ENCODE assay signal across 18 cellular contexts in the genomic region with DNA sequence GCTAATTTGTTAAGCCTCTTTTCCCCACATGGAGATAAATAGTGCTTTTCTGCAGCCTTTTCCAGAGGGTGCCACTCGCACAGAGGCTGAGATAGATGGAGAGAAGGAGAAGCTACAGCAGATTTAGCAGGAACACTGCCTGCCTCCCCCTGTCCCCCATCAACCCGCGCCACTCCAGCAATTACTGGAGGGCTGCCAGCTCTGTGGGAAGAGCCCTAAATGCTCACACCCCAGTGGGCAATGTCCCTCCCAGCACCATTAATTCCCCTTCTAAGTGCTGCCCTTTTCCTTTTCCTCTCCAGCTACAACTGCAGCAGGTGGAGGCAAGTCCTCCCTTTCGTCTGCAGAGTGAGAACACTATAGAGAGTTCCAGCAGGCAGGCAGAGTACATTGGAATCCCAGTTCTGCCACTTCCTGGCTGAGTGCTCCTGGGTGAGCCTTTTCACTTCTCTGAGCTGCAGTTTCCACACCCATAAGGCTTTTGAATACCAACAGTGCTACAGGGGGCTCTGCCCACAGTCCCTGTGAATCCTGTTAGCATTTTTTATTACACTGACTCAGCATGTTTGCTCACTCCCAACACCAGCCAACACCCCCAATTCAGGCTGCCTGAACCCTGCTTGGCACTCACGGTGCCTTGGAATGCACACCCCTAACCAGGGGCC.
A peak's percentile ranks its signal among the peaks of the same experiment; 100 is the strongest.
DNase-seq lines count a peak whose midpoint lies in the region; ATAC-seq and TF ChIP-seq lines count a peak whose summit lies in the region.
"Had no signal": no experiment of that assay in that cellular context is flagged by ENCODE, and none has a peak within 500 bp of the region (broad histone marks: within the 10 kb centered on the region; RNA-seq: fewer than 3 reads in every experiment).

No MANE protein-coding gene starts in this region.

- peaks cover 0 to 14% (median 2%) of the 10 kb centered on the region in 5 donors for H3K27me3 Mint-ChIP-seq in naive thymus-derived CD8-positive, alpha-beta T cell
- H3K27me3 Mint-ChIP-seq: activated naive CD8-positive, alpha-beta T cell treated with anti-CD3 and anti-CD28 coated beads for 36 hours; stimulated activated naive CD8-positive, alpha-beta T cell treated with anti-CD3 and anti-CD28 coated beads, Interleukin-15, Interleukin-2, amounts not matched to agents 100 ng/mL and 50 ng/mL, for 24 hours had no signal

- no peak overlapping the region for H3K9ac ChIP-seq in smooth muscle cell (ENCODE audit: low read depth)

- H3K4me1 ChIP-seq in smooth muscle cell (ENCODE audit: low read depth), result peaks cover 7% of the 10 kb centered on the region

- H3K27ac Mint-ChIP-seq in naive thymus-derived CD8-positive, alpha-beta T cell, result no peak overlapping the region
- H3K27ac Mint-ChIP-seq: activated naive CD8-positive, alpha-beta T cell treated with anti-CD3 and anti-CD28 coated beads for 36 hours; activated T-cell treated with anti-CD3 and anti-CD28 coated beads, Interleukin-2, amount 50 U/mL, for 24 hours; effector memory CD8-positive, alpha-beta T cell; stimulated activated naive CD8-positive, alpha-beta T cell treated with anti-CD3 and anti-CD28 coated beads, Interleukin-15, Interleukin-2, amounts not matched to agents 100 ng/mL and 50 ng/mL, for 24 hours had no signal

- ATAC-seq in naive thymus-derived CD8-positive, alpha-beta T cell, result no peak
- no peak for ATAC-seq in GM18517 (IDR thresholded peaks at IDR 0.05; ENCODE audit: unreplicated experiment)
- ATAC-seq: effector memory CD8-positive, alpha-beta T cell; PC-3 had no signal

- H3K36me3 Mint-ChIP-seq in naive thymus-derived CD8-positive, alpha-beta T cell, result no peaks in the 10 kb centered on the region
- H3K36me3 Mint-ChIP-seq: activated naive CD8-positive, alpha-beta T cell treated with anti-CD3 and anti-CD28 coated beads for 36 hours had no signal

- POLR2A ChIA-PET in naive thymus-derived CD8-positive, alpha-beta T cell (lab: Charles Lee), result no interaction called here

- no peak overlapping the region for H3K4me3 ChIP-seq in smooth muscle cell
- H3K4me3 ChIP-seq: left ventricle myocardium inferior, SK-N-MC had no signal

- DNase-seq in NCI-H510A treated with DMSO at 0.1 percent for 48 hours (lab: John Stamatoyannopoulos, UW) (peak; percentile 28), NCI-H510A (lab: John Stamatoyannopoulos, UW) (no peak), NCI-H2081 (lab: John Stamatoyannopoulos, UW) (peak; percentile 45 to 78), cerebellar cortex (ENCODE audit: low spot score) (peak; percentile 5), smooth muscle cell (lab: John Stamatoyannopoulos, UW; ENCODE audit: unreplicated experiment) (no peak), HPDE6-E6E7 (ENCODE audit: extremely low spot score) (no peak)
- no peak for DNase-seq in naive thymus-derived CD8-positive, alpha-beta T cell
- DNase-seq: activated CD4-positive, alpha-beta T cell treated with anti-CD3 and anti-CD28 coated beads for 48 hours; activated naive CD8-positive, alpha-beta T cell treated with anti-CD3 and anti-CD28 coated beads for 36 hours; activated T-cell treated with anti-CD3 and anti-CD28 coated beads, Interleukin-2, amount 50 U/mL, for 24 hours; effector memory CD8-positive, alpha-beta T cell; left ventricle myocardium inferior; NCI-H446 treated with DMSO at 0.1 percent for 48 hours; PC-3; stimulated activated CD4-positive, alpha-beta T cell treated with anti-CD3 and anti-CD28 coated beads, Interleukin-12 subunit alpha, Interleukin-12 subunit beta, amount 100 ng/mL, for 4 hours had no signal

- H3K9me3 ChIP-seq in smooth muscle cell (replicated peaks; ENCODE audit: low read depth), result no peaks in the 10 kb centered on the region
- H3K9me3 ChIP-seq: left ventricle myocardium inferior had no signal

- no peaks in the 10 kb centered on the region for H3K4me1 Mint-ChIP-seq in naive thymus-derived CD8-positive, alpha-beta T cell
- H3K4me1 Mint-ChIP-seq: activated naive CD8-positive, alpha-beta T cell treated with anti-CD3 and anti-CD28 coated beads for 36 hours had no signal

- no peaks in the 10 kb centered on the region for H4K20me1 ChIP-seq in smooth muscle cell (ENCODE audit: low read depth)

- peaks cover 0 to 3% (median 0%) of the 10 kb centered on the region in 9 donors for H3K9me3 Mint-ChIP-seq in naive thymus-derived CD8-positive, alpha-beta T cell
- H3K9me3 Mint-ChIP-seq: activated naive CD8-positive, alpha-beta T cell treated with anti-CD3 and anti-CD28 coated beads for 36 hours; activated T-cell treated with anti-CD3 and anti-CD28 coated beads, Interleukin-2, amount 50 U/mL, for 24 hours; effector memory CD8-positive, alpha-beta T cell; stimulated activated naive CD8-positive, alpha-beta T cell treated with anti-CD3 and anti-CD28 coated beads, Interleukin-15, Interleukin-2, amounts not matched to agents 100 ng/mL and 50 ng/mL, for 24 hours had no signal

- no peak for TF ChIP-seq CTCF in smooth muscle cell (IDR thresholded peaks at IDR 0.05; ENCODE audit: borderline replicate concordance, insufficient read depth, poor library complexity, severe bottlenecking)

- H2AFZ ChIP-seq in smooth muscle cell (ENCODE audit: low read depth), result no peak overlapping the region

- no peak overlapping the region for H3K4me3 Mint-ChIP-seq in naive thymus-derived CD8-positive, alpha-beta T cell
- H3K4me3 Mint-ChIP-seq: activated naive CD8-positive, alpha-beta T cell treated with anti-CD3 and anti-CD28 coated beads for 36 hours; activated T-cell treated with anti-CD3 and anti-CD28 coated beads, Interleukin-2, amount 50 U/mL, for 24 hours; effector memory CD8-positive, alpha-beta T cell; stimulated activated naive CD8-positive, alpha-beta T cell treated with anti-CD3 and anti-CD28 coated beads, Interleukin-15, Interleukin-2, amounts not matched to agents 100 ng/mL and 50 ng/mL, for 24 hours had no signal

- H3K79me2 ChIP-seq in smooth muscle cell (ENCODE audit: low read depth), result no peaks in the 10 kb centered on the region

- H3K4me2 ChIP-seq in smooth muscle cell, result peak overlapping the region; percentile 39

- H3K27ac ChIP-seq in smooth muscle cell (ENCODE audit: low read depth), result no peak overlapping the region
- H3K27ac ChIP-seq: left ventricle myocardium inferior, SK-N-MC had no signal

- 60% methylated on average over 5 of the region's 5 CpGs for WGBS in smooth muscle cell (ENCODE audit: low lambda C conversion rate)

- H3K36me3 ChIP-seq in smooth muscle cell (ENCODE audit: low read depth), result no peaks in the 10 kb centered on the region
- H3K36me3 ChIP-seq: left ventricle myocardium inferior had no signal

- peaks cover 19% of the 10 kb centered on the region for H3F3A ChIP-seq in smooth muscle cell (ENCODE audit: low read depth)

- no peaks in the 10 kb centered on the region for H3K27me3 ChIP-seq in smooth muscle cell (ENCODE audit: low read depth)

Comparison
In these comparisons a context has a peak if more than half of its experiments do, and no peak if none do; other contexts are left out.
1. DNase-seq: peak in NCI-H510A treated with DMSO at 0.1 percent for 48 hours (single experiment), NCI-H2081 (2 of 2) and cerebellar cortex (single experiment); none in NCI-H510A (single experiment), smooth muscle cell (single experiment), naive thymus-derived CD8-positive, alpha-beta T cell (0 of 10) and HPDE6-E6E7 (single experiment).